Comparison of ENCODE assay signal across 1 cellular context in the genomic region with DNA sequence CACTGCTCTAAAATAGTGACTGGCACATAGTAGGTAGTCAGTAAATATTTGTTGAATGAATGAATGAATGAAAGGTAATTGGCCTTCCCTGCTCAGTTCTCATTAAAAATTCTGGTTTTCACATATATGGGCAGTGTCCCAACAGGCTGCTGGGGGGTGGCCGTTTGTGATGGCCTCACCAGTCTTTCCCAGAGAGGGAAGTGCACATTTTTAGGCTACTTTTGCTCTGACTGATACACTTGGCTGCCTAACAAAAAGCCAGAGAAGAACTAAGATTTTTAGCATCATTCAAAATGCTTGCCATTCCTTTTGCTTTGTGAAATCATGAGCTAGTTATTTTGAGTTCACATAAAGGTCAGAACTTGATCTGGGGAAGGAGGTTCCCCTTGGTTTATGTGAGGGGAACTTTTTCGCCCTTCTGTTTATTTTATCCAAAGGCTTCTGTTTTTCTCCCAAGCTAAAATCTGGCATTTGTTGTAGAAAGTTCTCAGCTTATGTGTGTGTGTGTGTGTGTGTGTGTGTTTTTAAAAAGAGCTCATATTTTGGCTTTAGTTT.
TF ChIP-seq lines count a peak whose summit lies in the region.

No MANE protein-coding gene starts in this region.

TF ChIP-seq in GM23338, 12 proteins besides CTCF, POLR2A, EP300 and RAD21 (continued from another document):
- TF ChIP-seq, protein P1, sequence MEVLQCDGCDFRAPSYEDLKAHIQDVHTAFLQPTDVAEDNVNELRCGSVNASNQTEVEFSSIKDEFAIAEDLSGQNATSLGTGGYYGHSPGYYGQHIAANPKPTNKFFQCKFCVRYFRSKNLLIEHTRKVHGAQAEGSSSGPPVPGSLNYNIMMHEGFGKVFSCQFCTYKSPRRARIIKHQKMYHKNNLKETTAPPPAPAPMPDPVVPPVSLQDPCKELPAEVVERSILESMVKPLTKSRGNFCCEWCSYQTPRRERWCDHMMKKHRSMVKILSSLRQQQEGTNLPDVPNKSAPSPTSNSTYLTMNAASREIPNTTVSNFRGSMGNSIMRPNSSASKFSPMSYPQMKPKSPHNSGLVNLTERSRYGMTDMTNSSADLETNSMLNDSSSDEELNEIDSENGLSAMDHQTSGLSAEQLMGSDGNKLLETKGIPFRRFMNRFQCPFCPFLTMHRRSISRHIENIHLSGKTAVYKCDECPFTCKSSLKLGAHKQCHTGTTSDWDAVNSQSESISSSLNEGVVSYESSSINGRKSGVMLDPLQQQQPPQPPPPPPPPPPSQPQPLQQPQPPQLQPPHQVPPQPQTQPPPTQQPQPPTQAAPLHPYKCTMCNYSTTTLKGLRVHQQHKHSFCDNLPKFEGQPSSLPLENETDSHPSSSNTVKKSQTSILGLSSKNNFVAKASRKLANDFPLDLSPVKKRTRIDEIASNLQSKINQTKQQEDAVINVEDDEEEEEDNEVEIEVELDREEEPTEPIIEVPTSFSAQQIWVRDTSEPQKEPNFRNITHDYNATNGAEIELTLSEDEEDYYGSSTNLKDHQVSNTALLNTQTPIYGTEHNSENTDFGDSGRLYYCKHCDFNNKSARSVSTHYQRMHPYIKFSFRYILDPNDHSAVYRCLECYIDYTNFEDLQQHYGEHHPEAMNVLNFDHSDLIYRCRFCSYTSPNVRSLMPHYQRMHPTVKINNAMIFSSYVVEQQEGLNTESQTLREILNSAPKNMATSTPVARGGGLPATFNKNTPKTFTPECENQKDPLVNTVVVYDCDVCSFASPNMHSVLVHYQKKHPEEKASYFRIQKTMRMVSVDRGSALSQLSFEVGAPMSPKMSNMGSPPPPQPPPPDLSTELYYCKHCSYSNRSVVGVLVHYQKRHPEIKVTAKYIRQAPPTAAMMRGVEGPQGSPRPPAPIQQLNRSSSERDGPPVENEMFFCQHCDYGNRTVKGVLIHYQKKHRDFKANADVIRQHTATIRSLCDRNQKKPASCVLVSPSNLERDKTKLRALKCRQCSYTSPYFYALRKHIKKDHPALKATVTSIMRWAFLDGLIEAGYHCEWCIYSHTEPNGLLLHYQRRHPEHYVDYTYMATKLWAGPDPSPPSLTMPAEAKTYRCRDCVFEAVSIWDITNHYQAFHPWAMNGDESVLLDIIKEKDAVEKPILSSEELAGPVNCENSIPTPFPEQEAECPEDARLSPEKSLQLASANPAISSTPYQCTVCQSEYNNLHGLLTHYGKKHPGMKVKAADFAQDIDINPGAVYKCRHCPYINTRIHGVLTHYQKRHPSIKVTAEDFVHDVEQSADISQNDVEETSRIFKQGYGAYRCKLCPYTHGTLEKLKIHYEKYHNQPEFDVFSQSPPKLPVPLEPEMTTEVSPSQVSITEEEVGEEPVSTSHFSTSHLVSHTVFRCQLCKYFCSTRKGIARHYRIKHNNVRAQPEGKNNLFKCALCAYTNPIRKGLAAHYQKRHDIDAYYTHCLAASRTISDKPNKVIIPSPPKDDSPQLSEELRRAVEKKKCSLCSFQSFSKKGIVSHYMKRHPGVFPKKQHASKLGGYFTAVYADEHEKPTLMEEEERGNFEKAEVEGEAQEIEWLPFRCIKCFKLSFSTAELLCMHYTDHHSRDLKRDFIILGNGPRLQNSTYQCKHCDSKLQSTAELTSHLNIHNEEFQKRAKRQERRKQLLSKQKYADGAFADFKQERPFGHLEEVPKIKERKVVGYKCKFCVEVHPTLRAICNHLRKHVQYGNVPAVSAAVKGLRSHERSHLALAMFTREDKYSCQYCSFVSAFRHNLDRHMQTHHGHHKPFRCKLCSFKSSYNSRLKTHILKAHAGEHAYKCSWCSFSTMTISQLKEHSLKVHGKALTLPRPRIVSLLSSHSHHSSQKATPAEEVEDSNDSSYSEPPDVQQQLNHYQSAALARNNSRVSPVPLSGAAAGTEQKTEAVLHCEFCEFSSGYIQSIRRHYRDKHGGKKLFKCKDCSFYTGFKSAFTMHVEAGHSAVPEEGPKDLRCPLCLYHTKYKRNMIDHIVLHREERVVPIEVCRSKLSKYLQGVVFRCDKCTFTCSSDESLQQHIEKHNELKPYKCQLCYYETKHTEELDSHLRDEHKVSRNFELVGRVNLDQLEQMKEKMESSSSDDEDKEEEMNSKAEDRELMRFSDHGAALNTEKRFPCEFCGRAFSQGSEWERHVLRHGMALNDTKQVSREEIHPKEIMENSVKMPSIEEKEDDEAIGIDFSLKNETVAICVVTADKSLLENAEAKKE (CRISPR knock-in tag; IDR thresholded peaks at IDR 0.05) = no peak
- TF ChIP-seq, protein P2, sequence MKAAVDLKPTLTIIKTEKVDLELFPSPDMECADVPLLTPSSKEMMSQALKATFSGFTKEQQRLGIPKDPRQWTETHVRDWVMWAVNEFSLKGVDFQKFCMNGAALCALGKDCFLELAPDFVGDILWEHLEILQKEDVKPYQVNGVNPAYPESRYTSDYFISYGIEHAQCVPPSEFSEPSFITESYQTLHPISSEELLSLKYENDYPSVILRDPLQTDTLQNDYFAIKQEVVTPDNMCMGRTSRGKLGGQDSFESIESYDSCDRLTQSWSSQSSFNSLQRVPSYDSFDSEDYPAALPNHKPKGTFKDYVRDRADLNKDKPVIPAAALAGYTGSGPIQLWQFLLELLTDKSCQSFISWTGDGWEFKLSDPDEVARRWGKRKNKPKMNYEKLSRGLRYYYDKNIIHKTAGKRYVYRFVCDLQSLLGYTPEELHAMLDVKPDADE (IDR thresholded peaks at IDR 0.05) = no peak
- TF ChIP-seq, protein P3, sequence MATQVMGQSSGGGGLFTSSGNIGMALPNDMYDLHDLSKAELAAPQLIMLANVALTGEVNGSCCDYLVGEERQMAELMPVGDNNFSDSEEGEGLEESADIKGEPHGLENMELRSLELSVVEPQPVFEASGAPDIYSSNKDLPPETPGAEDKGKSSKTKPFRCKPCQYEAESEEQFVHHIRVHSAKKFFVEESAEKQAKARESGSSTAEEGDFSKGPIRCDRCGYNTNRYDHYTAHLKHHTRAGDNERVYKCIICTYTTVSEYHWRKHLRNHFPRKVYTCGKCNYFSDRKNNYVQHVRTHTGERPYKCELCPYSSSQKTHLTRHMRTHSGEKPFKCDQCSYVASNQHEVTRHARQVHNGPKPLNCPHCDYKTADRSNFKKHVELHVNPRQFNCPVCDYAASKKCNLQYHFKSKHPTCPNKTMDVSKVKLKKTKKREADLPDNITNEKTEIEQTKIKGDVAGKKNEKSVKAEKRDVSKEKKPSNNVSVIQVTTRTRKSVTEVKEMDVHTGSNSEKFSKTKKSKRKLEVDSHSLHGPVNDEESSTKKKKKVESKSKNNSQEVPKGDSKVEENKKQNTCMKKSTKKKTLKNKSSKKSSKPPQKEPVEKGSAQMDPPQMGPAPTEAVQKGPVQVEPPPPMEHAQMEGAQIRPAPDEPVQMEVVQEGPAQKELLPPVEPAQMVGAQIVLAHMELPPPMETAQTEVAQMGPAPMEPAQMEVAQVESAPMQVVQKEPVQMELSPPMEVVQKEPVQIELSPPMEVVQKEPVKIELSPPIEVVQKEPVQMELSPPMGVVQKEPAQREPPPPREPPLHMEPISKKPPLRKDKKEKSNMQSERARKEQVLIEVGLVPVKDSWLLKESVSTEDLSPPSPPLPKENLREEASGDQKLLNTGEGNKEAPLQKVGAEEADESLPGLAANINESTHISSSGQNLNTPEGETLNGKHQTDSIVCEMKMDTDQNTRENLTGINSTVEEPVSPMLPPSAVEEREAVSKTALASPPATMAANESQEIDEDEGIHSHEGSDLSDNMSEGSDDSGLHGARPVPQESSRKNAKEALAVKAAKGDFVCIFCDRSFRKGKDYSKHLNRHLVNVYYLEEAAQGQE (IDR thresholded peaks at IDR 0.05; ENCODE audit: unreplicated experiment) = no peak
- TF ChIP-seq CREB1 (CRISPR knock-in tag; IDR thresholded peaks at IDR 0.05; ENCODE audit: low read depth) (no peak), ZNF331 (CRISPR knock-in tag; IDR thresholded peaks at IDR 0.05; ENCODE audit: low read depth) (no peak), EZH2phosphoT487 (IDR thresholded peaks at IDR 0.05; ENCODE audit: unreplicated experiment) (no peak), ZNF114 (CRISPR knock-in tag; IDR thresholded peaks at IDR 0.05) (no peak), JUNB (IDR thresholded peaks at IDR 0.05; ENCODE audit: unreplicated experiment) (no peak), NANOG (IDR thresholded peaks at IDR 0.05; ENCODE audit: borderline replicate concordance) (no peak), POLR2AphosphoS5 (IDR thresholded peaks at IDR 0.05; ENCODE audit: low read depth) (no peak)
